Comparison of ENCODE assay signal across 19 cellular contexts in the genomic region with DNA sequence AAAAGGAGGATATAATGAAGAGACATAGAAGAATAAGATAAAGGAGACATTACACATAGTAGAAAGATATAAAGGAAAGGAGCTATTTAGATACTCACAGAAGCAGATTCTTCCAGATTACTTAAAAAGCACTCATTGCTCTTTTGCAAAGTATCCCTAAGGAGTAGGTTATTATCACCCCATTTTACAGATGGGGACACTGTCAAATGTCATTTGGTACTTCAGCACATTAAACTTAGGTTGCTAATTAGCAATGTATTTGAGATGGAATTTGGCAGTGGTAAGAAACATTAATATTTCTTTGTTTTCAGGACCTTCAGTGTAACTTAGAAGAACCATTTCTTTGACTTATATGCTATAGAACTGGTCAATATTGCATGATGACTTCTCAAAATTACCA. TPM values are rescaled to one million over a fixed set of nuclear protein-coding genes. Genes with fewer than 3 reads are reported as not detected.
DNase-seq lines count a peak whose midpoint lies in the region; ATAC-seq and TF ChIP-seq lines count a peak whose summit lies in the region.
"Had no signal": no experiment of that assay in that cellular context is flagged by ENCODE, and none has a peak within 500 bp of the region (broad histone marks: within the 10 kb centered on the region; RNA-seq: fewer than 3 reads in every experiment).

No MANE protein-coding gene starts in this region.

- no peak for TF ChIP-seq POLR2A in right lobe of liver (IDR thresholded peaks at IDR 0.05)

- H3K27ac ChIP-seq in right lobe of liver = peak overlapping the region; percentile 64 to 91 (median 88)
- H3K27ac ChIP-seq: 22Rv1; A549; BLaER1 treated with 17β-estradiol and CSF1 and Interleukin-3, amounts not matched to agents 10 nM and 100 nM; C4-2B had no signal

- DNase-seq in activated CD4-positive, alpha-beta T cell treated with anti-CD3 and anti-CD28 coated beads, Interleukin-2, amount 10 ng/mL, durations not matched to agents 24 days and 14 days = no peak
- no peak for DNase-seq in activated CD4-positive, alpha-beta T cell treated with anti-CD3 and anti-CD28 coated beads, Interleukin-2, amount 50 U/mL, for 48 hours
- no peak for DNase-seq in stimulated activated naive CD8-positive, alpha-beta T cell treated with anti-CD3 and anti-CD28 coated beads, Interleukin-15, amount 100 ng/mL, for 72 hours
- DNase-seq in right lobe of liver = no peak
- DNase-seq: AML-193; Caco-2; Calu3; CD4-positive, alpha-beta T cell; CD8-positive, alpha-beta T cell; DMS79 treated with DMSO at 0.1 percent for 48 hours; GF-D8 had no signal

- H3K4me3 Mint-ChIP-seq in activated CD4-positive, alpha-beta T cell treated with anti-CD3 and anti-CD28 coated beads, Interleukin-2, amount 10 ng/mL, durations not matched to agents 24 days and 14 days = no peak overlapping the region
- H3K4me3 Mint-ChIP-seq in stimulated activated naive CD8-positive, alpha-beta T cell treated with anti-CD3 and anti-CD28 coated beads, Interleukin-15, Interleukin-2, amounts not matched to agents 100 ng/mL and 50 ng/mL, for 24 hours = no peak overlapping the region
- H3K4me3 Mint-ChIP-seq in stimulated activated naive CD8-positive, alpha-beta T cell treated with anti-CD3 and anti-CD28 coated beads, Interleukin-15, amount 100 ng/mL, for 72 hours = no peak overlapping the region
- H3K4me3 Mint-ChIP-seq: B cell; CD4-positive, alpha-beta T cell; CD8-positive, alpha-beta T cell had no signal

- no peak for ATAC-seq in stimulated activated naive CD8-positive, alpha-beta T cell treated with anti-CD3 and anti-CD28 coated beads, Interleukin-15, amount 100 ng/mL, for 72 hours
- ATAC-seq in right lobe of liver (no peak), GM18861 (IDR thresholded peaks at IDR 0.05; ENCODE audit: unreplicated experiment) (no peak), GM19455 (IDR thresholded peaks at IDR 0.05; ENCODE audit: unreplicated experiment) (no peak)
- ATAC-seq: A549; CD8-positive, alpha-beta T cell had no signal

- no peaks in the 10 kb centered on the region for H3K36me3 ChIP-seq in right lobe of liver
- H3K36me3 ChIP-seq: BLaER1 treated with 17β-estradiol and CSF1 and Interleukin-3, amounts not matched to agents 10 nM and 100 nM had no signal

- H3K9me3 Mint-ChIP-seq in activated CD4-positive, alpha-beta T cell treated with anti-CD3 and anti-CD28 coated beads, Interleukin-2, amount 10 ng/mL, durations not matched to agents 24 days and 14 days = peaks cover 4% of the 10 kb centered on the region
- no peaks in the 10 kb centered on the region for H3K9me3 Mint-ChIP-seq in stimulated activated naive CD8-positive, alpha-beta T cell treated with anti-CD3 and anti-CD28 coated beads, Interleukin-15, Interleukin-2, amounts not matched to agents 100 ng/mL and 50 ng/mL, for 24 hours
- H3K9me3 Mint-ChIP-seq in stimulated activated naive CD8-positive, alpha-beta T cell treated with anti-CD3 and anti-CD28 coated beads, Interleukin-15, amount 100 ng/mL, for 72 hours = peaks cover 5 to 9% of the 10 kb centered on the region in 2 donors
- H3K9me3 Mint-ChIP-seq: CD4-positive, alpha-beta T cell; CD8-positive, alpha-beta T cell had no signal

- no peaks in the 10 kb centered on the region for H3K27me3 ChIP-seq in right lobe of liver
- H3K27me3 ChIP-seq: BLaER1 treated with 17β-estradiol and CSF1 and Interleukin-3, amounts not matched to agents 10 nM and 100 nM had no signal

- H3K4me3 ChIP-seq in right lobe of liver = no peak overlapping the region
- H3K4me3 ChIP-seq: A549; BLaER1 treated with 17β-estradiol and CSF1 and Interleukin-3, amounts not matched to agents 10 nM and 100 nM had no signal

- intact Hi-C loops in activated CD4-positive, alpha-beta T cell treated with anti-CD3 and anti-CD28 coated beads, Interleukin-2, amount 10 ng/mL, durations not matched to agents 24 days and 14 days (cut with micrococcal nuclease) = no loop called here
- intact Hi-C loops in right lobe of liver (cut with DNase I) = no loop called here

- H3K4me1 ChIP-seq in right lobe of liver = peaks cover 0 to 22% (median 9%) of the 10 kb centered on the region in 4 donors
- H3K4me1 ChIP-seq: A549; BLaER1 treated with 17β-estradiol and CSF1 and Interleukin-3, amounts not matched to agents 10 nM and 100 nM had no signal

- no peaks in the 10 kb centered on the region for H3K36me3 Mint-ChIP-seq in activated CD4-positive, alpha-beta T cell treated with anti-CD3 and anti-CD28 coated beads, Interleukin-2, amount 10 ng/mL, durations not matched to agents 24 days and 14 days (ENCODE audit: low read depth)
- no peaks in the 10 kb centered on the region for H3K36me3 Mint-ChIP-seq in stimulated activated naive CD8-positive, alpha-beta T cell treated with anti-CD3 and anti-CD28 coated beads, Interleukin-15, Interleukin-2, amounts not matched to agents 100 ng/mL and 50 ng/mL, for 24 hours (ENCODE audit: low read depth)
- H3K36me3 Mint-ChIP-seq: CD8-positive, alpha-beta T cell had no signal

- peak overlapping the region; percentile 11 for H3K27ac Mint-ChIP-seq in activated CD4-positive, alpha-beta T cell treated with anti-CD3 and anti-CD28 coated beads, Interleukin-2, amount 10 ng/mL, durations not matched to agents 24 days and 14 days
- peak overlapping the region; percentile 43 for H3K27ac Mint-ChIP-seq in stimulated activated naive CD8-positive, alpha-beta T cell treated with anti-CD3 and anti-CD28 coated beads, Interleukin-15, Interleukin-2, amounts not matched to agents 100 ng/mL and 50 ng/mL, for 24 hours
- no peak overlapping the region for H3K27ac Mint-ChIP-seq in stimulated activated naive CD8-positive, alpha-beta T cell treated with anti-CD3 and anti-CD28 coated beads, Interleukin-15, amount 100 ng/mL, for 72 hours
- H3K27ac Mint-ChIP-seq: B cell; CD4-positive, alpha-beta T cell; CD8-positive, alpha-beta T cell had no signal

- peaks cover 13% of the 10 kb centered on the region for H3K4me1 Mint-ChIP-seq in activated CD4-positive, alpha-beta T cell treated with anti-CD3 and anti-CD28 coated beads, Interleukin-2, amount 10 ng/mL, durations not matched to agents 24 days and 14 days
- peaks cover 23% of the 10 kb centered on the region for H3K4me1 Mint-ChIP-seq in stimulated activated naive CD8-positive, alpha-beta T cell treated with anti-CD3 and anti-CD28 coated beads, Interleukin-15, Interleukin-2, amounts not matched to agents 100 ng/mL and 50 ng/mL, for 24 hours (ENCODE audit: low read depth)
- H3K4me1 Mint-ChIP-seq in stimulated activated naive CD8-positive, alpha-beta T cell treated with anti-CD3 and anti-CD28 coated beads, Interleukin-15, amount 100 ng/mL, for 72 hours = peaks cover 19% of the 10 kb centered on the region
- H3K4me1 Mint-ChIP-seq: B cell had no signal

- H3K27me3 Mint-ChIP-seq in activated CD4-positive, alpha-beta T cell treated with anti-CD3 and anti-CD28 coated beads, Interleukin-2, amount 10 ng/mL, durations not matched to agents 24 days and 14 days = no peaks in the 10 kb centered on the region
- no peaks in the 10 kb centered on the region for H3K27me3 Mint-ChIP-seq in stimulated activated naive CD8-positive, alpha-beta T cell treated with anti-CD3 and anti-CD28 coated beads, Interleukin-15, Interleukin-2, amounts not matched to agents 100 ng/mL and 50 ng/mL, for 24 hours
- no peaks in the 10 kb centered on the region for H3K27me3 Mint-ChIP-seq in stimulated activated naive CD8-positive, alpha-beta T cell treated with anti-CD3 and anti-CD28 coated beads, Interleukin-15, amount 100 ng/mL, for 72 hours
- H3K27me3 Mint-ChIP-seq: B cell; CD4-positive, alpha-beta T cell had no signal

- H3K9me3 ChIP-seq in right lobe of liver = no peaks in the 10 kb centered on the region
- H3K9me3 ChIP-seq: A549; BLaER1 treated with 17β-estradiol and CSF1 and Interleukin-3, amounts not matched to agents 10 nM and 100 nM; Caco-2 had no signal

- TF ChIP-seq CTCF in right lobe of liver (IDR thresholded peaks at IDR 0.05) = no peak

RNA-seq across cellular contexts. Expression of gene HIVEP1, which starts 11.9 kb away (rescaled TPM):
- 55.3 and 57.6 TPM in 2 replicates for total RNA-seq in activated CD4-positive, alpha-beta T cell treated with anti-CD3 and anti-CD28 coated beads, Interleukin-2, amount 10 ng/mL, durations not matched to agents 24 days and 14 days
- 10 to 100 TPM; 13.2 to 23.3 (median 17.8) TPM for total RNA-seq in right lobe of liver

Comparison
In these comparisons a context has a peak if more than half of its experiments do, and no peak if none do; other contexts are left out.
1. H3K27ac Mint-ChIP-seq: peak in activated CD4-positive, alpha-beta T cell treated with anti-CD3 and anti-CD28 coated beads, Interleukin-2, amount 10 ng/mL, durations not matched to agents 24 days and 14 days (single experiment) and stimulated activated naive CD8-positive, alpha-beta T cell treated with anti-CD3 and anti-CD28 coated beads, Interleukin-15, Interleukin-2, amounts not matched to agents 100 ng/mL and 50 ng/mL, for 24 hours (single experiment); none in stimulated activated naive CD8-positive, alpha-beta T cell treated with anti-CD3 and anti-CD28 coated beads, Interleukin-15, amount 100 ng/mL, for 72 hours (0 of 2).